Comparison of ENCODE assay signal across 29 cellular contexts in genomic region chr12:58097741-58098140, GRCh38.
"Had no signal": no experiment of that assay in that cellular context is flagged by ENCODE, and none has a peak within 500 bp of the region (broad histone marks: within the 10 kb centered on the region; RNA-seq: fewer than 3 reads in every experiment).

No MANE protein-coding gene starts in this region.

- FAIRE-seq: colon had no signal

- H3K4me3 ChIP-seq: body of pancreas, esophagus squamous epithelium, gastroesophageal sphincter, heart right ventricle had no signal

- ATAC-seq: activated CD4-positive, CD25-positive, alpha-beta regulatory T cell treated with anti-CD3 and anti-CD28 coated beads, Interleukin-2, amount 50 U/mL, for 24 hours; activated CD8-positive, alpha-beta T cell treated with anti-CD3 and anti-CD28 coated beads for 36 hours; activated T-cell treated with anti-CD3 and anti-CD28 coated beads, Interleukin-2, amount 50 U/mL, for 4 hours; activated T-helper 17 cell treated with anti-CD3 and anti-CD28 coated beads, Interleukin-2, amount 50 U/mL, for 72 hours; body of pancreas; effector memory CD8-positive, alpha-beta T cell; gastroesophageal sphincter; heart right ventricle had no signal

- H3K9me3 ChIP-seq: body of pancreas had no signal

- H3K36me3 ChIP-seq: esophagus squamous epithelium, gastroesophageal sphincter, heart right ventricle, WERI-Rb-1 had no signal

- H3K27ac ChIP-seq: body of pancreas, esophagus squamous epithelium, gastroesophageal sphincter, heart right ventricle, WERI-Rb-1 had no signal

- H3K4me1 ChIP-seq: body of pancreas, gastroesophageal sphincter had no signal

- H3K27me3 ChIP-seq: body of pancreas, esophagus squamous epithelium, gastroesophageal sphincter, heart right ventricle had no signal

- DNase-seq: activated B cell treated with CpG ODN at 0.5 μM for 24 hours; activated CD4-positive, alpha-beta T cell treated with anti-CD3 and anti-CD28 coated beads for 48 hours; activated CD4-positive, alpha-beta T cell treated with anti-CD3 and anti-CD28 coated beads, Interleukin-2, amount 50 U/mL, for 1 hour; activated CD4-positive, alpha-beta T cell treated with anti-CD3 and anti-CD28 coated beads, Interleukin-2, amount 50 U/mL, for 48 hours; activated CD8-positive, alpha-beta memory T cell treated with anti-CD3 and anti-CD28 coated beads for 24 hours; activated CD8-positive, alpha-beta T cell treated with anti-CD3 and anti-CD28 coated beads for 36 hours; activated effector memory CD4-positive, alpha-beta T cell treated with Interleukin-2 at 50 U/mL for 16 hours; activated gamma-delta T cell treated with Interleukin-2 at 50 U/mL for 16 hours; activated naive CD4-positive, alpha-beta T cell treated with anti-CD3 and anti-CD28 coated beads, Interleukin-2, amount 50 U/mL, for 16 hours; activated naive CD4-positive, alpha-beta T cell treated with Interleukin-2 at 50 U/mL for 16 hours; activated T-cell treated with anti-CD3 and anti-CD28 coated beads, Interleukin-2, amount 50 U/mL, for 4 hours; amniotic stem cell; aorta; body of pancreas; caudate nucleus; cortex of kidney; dermis blood vessel endothelial cell; effector CD4-positive, alpha-beta T cell; effector memory CD8-positive, alpha-beta T cell; erythroblast; esophagus squamous epithelium; foreskin melanocyte; heart right ventricle; T-helper 9 cell; WERI-Rb-1 had no signal
